In the genomic region with DNA sequence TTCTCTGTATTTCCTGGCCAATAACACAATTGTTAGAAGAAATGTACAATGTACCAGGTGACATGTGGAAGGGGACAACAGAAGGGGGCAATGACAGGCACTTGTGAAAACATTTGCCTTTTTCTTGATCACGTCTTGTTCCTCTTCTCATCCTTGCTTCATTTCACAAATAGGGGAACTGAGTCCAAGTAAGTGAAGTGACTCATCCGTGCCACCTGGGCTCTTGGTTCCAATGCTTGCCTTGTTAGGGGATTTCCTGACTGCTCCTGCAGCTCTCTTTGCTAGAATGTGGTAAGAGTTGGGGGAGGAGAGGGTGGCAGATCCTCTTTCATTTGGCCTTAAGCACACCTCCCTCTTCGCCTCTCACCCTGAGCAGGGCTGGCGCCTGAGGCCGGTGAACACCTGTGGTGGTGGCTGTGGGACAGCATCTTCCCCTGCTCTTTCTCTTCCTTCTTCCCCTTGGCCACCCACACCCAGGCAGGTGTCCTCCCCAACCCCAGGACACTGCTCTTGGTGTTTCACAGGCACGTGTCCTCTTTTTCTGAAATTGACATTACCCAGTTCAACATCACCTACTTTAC, we compare ENCODE assay signal across 8 cellular contexts. TPM values are rescaled to one million over a fixed set of nuclear protein-coding genes. Genes with fewer than 3 reads are reported as not detected.
DNase-seq lines count a peak whose midpoint lies in the region; ATAC-seq and TF ChIP-seq lines count a peak whose summit lies in the region.

No MANE protein-coding gene starts in this region.

- H3K9me3 ChIP-seq in CD8-positive, alpha-beta T cell (ENCODE audit: low read length), result no peaks in the 10 kb centered on the region

- peaks cover 3% of the 10 kb centered on the region for H3K27me3 Mint-ChIP-seq in CD8-positive, alpha-beta T cell (ENCODE audit: low read depth)
- H3K27me3 Mint-ChIP-seq in WTC11 (ENCODE audit: low read depth), result no peaks in the 10 kb centered on the region; the same call in 1 of the 2 replicates

- CTCF ChIA-PET in CD8-positive, alpha-beta T cell (lab: Charles Lee), result no interaction called here
- CTCF ChIA-PET in WTC11 (lab: Charles Lee), result no interaction called here

- no peaks in the 10 kb centered on the region for H3K36me3 ChIP-seq in CD8-positive, alpha-beta T cell (ENCODE audit: insufficient read depth, low read length)

- H3K4me1 ChIP-seq in CD8-positive, alpha-beta T cell (ENCODE audit: insufficient read depth, low read length), result no peaks in the 10 kb centered on the region

- H3K4me3 Mint-ChIP-seq in CD8-positive, alpha-beta T cell, result no peak overlapping the region
- H3K4me3 Mint-ChIP-seq in WTC11, result no peak overlapping the region

- no peak overlapping the region for H3K27ac ChIP-seq in CD8-positive, alpha-beta T cell (ENCODE audit: low read depth, low read length)

- peak in 4 of 7 experiments; percentile 5 to 30 (median 12) for DNase-seq in CD8-positive, alpha-beta T cell
- peak; percentile 26 for DNase-seq in activated CD4-positive, alpha-beta T cell treated with anti-CD3 and anti-CD28 coated beads, Interleukin-2, amount 50 U/mL, for 1 hour
- DNase-seq in left kidney (ENCODE audit: low read depth, low spot score) (peak; percentile 67), WTC11 (ENCODE audit: low spot score) (no peak), ecto neural progenitor cell (ENCODE audit: low spot score) (no peak), HCEC 1CT (no peak)

- peak; percentile 72 for ATAC-seq in CD8-positive, alpha-beta T cell
- peak; percentile 84 for ATAC-seq in GM19467 (IDR thresholded peaks at IDR 0.05; ENCODE audit: unreplicated experiment)
- ATAC-seq in HG03565 (IDR thresholded peaks at IDR 0.05; ENCODE audit: unreplicated experiment), result peak; percentile 67
- ATAC-seq in WTC11, result no peak

- POLR2A ChIA-PET in CD8-positive, alpha-beta T cell (lab: Charles Lee), result interaction anchor here (0.5 kb wide), 1 partner anchor 1830 kb away, joined by 3 read pairs; no protein-coding TSS in a partner anchor
- POLR2A ChIA-PET in WTC11 (lab: Charles Lee), result no interaction called here

- TF ChIP-seq CTCF in CD8-positive, alpha-beta T cell (IDR thresholded peaks at IDR 0.05), result no peak
- TF ChIP-seq CTCF in WTC11 (IDR thresholded peaks at IDR 0.05), result no peak

- H3K9me3 Mint-ChIP-seq in CD8-positive, alpha-beta T cell, result no peaks in the 10 kb centered on the region
- peaks cover 13% of the 10 kb centered on the region for H3K9me3 Mint-ChIP-seq in WTC11

- no peak overlapping the region for H3K4me3 ChIP-seq in CD8-positive, alpha-beta T cell (ENCODE audit: low read depth, low read length)

- intact Hi-C loops in CD8-positive, alpha-beta T cell (cut with DNase I, micrococcal nuclease), result no loop called here

- H3K4me1 Mint-ChIP-seq in CD8-positive, alpha-beta T cell (ENCODE audit: low read depth), result peaks cover 11% of the 10 kb centered on the region
- peaks cover 13% of the 10 kb centered on the region for H3K4me1 Mint-ChIP-seq in WTC11

- H3K36me3 Mint-ChIP-seq in CD8-positive, alpha-beta T cell, result no peaks in the 10 kb centered on the region
- no peaks in the 10 kb centered on the region for H3K36me3 Mint-ChIP-seq in WTC11

- no peaks in the 10 kb centered on the region for H3K27me3 ChIP-seq in CD8-positive, alpha-beta T cell (ENCODE audit: insufficient read depth, low read length)

- no peak overlapping the region for H3K27ac Mint-ChIP-seq in CD8-positive, alpha-beta T cell
- no peak overlapping the region for H3K27ac Mint-ChIP-seq in WTC11

TF ChIP-seq in WTC11, 78 proteins besides CTCF, POLR2A, EP300 and RAD21 (continues in another document):
- TF ChIP-seq ZBTB21 (CRISPR knock-in tag; IDR thresholded peaks at IDR 0.05; ENCODE audit: borderline replicate concordance), result no peak
- TF ChIP-seq, protein P1, sequence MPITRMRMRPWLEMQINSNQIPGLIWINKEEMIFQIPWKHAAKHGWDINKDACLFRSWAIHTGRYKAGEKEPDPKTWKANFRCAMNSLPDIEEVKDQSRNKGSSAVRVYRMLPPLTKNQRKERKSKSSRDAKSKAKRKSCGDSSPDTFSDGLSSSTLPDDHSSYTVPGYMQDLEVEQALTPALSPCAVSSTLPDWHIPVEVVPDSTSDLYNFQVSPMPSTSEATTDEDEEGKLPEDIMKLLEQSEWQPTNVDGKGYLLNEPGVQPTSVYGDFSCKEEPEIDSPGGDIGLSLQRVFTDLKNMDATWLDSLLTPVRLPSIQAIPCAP (CRISPR knock-in tag; IDR thresholded peaks at IDR 0.05), result no peak
- TF ChIP-seq, protein P2, sequence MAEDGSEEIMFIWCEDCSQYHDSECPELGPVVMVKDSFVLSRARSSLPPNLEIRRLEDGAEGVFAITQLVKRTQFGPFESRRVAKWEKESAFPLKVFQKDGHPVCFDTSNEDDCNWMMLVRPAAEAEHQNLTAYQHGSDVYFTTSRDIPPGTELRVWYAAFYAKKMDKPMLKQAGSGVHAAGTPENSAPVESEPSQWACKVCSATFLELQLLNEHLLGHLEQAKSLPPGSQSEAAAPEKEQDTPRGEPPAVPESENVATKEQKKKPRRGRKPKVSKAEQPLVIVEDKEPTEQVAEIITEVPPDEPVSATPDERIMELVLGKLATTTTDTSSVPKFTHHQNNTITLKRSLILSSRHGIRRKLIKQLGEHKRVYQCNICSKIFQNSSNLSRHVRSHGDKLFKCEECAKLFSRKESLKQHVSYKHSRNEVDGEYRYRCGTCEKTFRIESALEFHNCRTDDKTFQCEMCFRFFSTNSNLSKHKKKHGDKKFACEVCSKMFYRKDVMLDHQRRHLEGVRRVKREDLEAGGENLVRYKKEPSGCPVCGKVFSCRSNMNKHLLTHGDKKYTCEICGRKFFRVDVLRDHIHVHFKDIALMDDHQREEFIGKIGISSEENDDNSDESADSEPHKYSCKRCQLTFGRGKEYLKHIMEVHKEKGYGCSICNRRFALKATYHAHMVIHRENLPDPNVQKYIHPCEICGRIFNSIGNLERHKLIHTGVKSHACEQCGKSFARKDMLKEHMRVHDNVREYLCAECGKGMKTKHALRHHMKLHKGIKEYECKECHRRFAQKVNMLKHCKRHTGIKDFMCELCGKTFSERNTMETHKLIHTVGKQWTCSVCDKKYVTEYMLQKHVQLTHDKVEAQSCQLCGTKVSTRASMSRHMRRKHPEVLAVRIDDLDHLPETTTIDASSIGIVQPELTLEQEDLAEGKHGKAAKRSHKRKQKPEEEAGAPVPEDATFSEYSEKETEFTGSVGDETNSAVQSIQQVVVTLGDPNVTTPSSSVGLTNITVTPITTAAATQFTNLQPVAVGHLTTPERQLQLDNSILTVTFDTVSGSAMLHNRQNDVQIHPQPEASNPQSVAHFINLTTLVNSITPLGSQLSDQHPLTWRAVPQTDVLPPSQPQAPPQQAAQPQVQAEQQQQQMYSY (CRISPR knock-in tag; IDR thresholded peaks at IDR 0.05), result no peak
- TF ChIP-seq, protein P3, sequence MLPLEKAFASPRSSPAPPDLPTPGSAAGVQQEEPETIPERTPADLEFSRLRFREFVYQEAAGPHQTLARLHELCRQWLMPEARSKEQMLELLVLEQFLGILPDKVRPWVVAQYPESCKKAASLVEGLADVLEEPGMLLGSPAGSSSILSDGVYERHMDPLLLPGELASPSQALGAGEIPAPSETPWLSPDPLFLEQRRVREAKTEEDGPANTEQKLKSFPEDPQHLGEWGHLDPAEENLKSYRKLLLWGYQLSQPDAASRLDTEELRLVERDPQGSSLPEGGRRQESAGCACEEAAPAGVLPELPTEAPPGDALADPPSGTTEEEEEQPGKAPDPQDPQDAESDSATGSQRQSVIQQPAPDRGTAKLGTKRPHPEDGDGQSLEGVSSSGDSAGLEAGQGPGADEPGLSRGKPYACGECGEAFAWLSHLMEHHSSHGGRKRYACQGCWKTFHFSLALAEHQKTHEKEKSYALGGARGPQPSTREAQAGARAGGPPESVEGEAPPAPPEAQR (CRISPR knock-in tag; IDR thresholded peaks at IDR 0.05), result no peak
- no peak for TF ChIP-seq FOXP1 (CRISPR knock-in tag; IDR thresholded peaks at IDR 0.05; ENCODE audit: borderline replicate concordance)
- TF ChIP-seq ATF1 (CRISPR knock-in tag; IDR thresholded peaks at IDR 0.05), result no peak
- TF ChIP-seq, protein P4, sequence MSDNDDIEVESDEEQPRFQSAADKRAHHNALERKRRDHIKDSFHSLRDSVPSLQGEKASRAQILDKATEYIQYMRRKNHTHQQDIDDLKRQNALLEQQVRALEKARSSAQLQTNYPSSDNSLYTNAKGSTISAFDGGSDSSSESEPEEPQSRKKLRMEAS (CRISPR knock-in tag; IDR thresholded peaks at IDR 0.05), result no peak
- TF ChIP-seq, protein P5, sequence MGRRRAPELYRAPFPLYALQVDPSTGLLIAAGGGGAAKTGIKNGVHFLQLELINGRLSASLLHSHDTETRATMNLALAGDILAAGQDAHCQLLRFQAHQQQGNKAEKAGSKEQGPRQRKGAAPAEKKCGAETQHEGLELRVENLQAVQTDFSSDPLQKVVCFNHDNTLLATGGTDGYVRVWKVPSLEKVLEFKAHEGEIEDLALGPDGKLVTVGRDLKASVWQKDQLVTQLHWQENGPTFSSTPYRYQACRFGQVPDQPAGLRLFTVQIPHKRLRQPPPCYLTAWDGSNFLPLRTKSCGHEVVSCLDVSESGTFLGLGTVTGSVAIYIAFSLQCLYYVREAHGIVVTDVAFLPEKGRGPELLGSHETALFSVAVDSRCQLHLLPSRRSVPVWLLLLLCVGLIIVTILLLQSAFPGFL (CRISPR knock-in tag; IDR thresholded peaks at IDR 0.05; ENCODE audit: borderline replicate concordance), result no peak
- no peak for TF ChIP-seq RELA (CRISPR knock-in tag; IDR thresholded peaks at IDR 0.05; ENCODE audit: borderline replicate concordance)
- no peak for TF ChIP-seq NFYB (CRISPR knock-in tag; conservative IDR thresholded peaks at IDR 0.05; ENCODE audit: low read depth)
- TF ChIP-seq JUN (CRISPR knock-in tag; IDR thresholded peaks at IDR 0.05), result no peak
- TF ChIP-seq, protein P6, sequence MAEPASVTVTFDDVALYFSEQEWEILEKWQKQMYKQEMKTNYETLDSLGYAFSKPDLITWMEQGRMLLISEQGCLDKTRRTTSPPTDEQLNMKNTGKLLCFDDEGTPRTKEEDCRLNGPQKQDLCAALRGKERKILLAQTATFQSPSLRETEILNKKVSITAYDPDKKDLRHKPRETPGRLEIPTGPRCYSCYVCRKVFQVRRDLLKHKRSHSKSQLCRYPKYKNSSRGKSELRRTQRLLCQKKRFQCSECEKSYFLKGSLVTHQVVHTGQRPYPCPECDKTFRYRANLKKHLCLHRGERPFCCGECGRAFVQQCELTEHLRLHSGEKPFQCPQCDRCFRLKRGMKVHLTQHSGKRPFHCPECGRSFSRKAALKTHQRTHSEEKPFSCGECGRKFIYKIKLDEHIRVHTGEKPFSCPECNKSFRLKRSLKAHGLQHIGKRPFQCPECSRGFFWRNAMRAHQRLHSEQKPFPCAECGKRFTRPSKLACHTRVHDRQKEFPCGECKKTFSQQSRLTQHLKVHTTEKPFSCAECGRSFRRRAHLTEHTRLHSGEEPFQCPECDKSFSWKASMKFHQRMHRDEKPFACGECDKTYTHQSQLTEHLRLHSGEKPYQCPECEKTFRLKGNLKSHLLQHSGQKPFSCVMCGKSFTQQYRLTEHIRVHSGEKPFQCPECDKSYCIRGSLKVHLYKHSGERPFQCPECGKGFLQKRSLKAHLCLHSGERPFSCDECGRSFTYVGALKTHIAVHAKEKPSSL (CRISPR knock-in tag; conservative IDR thresholded peaks at IDR 0.05), result no peak

RNA-seq across cellular contexts. Expression of a gene that starts 2.2 kb away (rescaled TPM):
- not detected for total RNA-seq in CD8-positive, alpha-beta T cell
- total RNA-seq in WTC11 (2021), result not detected in 3 replicates

RNA-seq across cellular contexts. Expression of a gene that starts 27.1 kb away (rescaled TPM):
- total RNA-seq in CD8-positive, alpha-beta T cell, result not detected
- total RNA-seq in WTC11 (2021), result 0.09 to 0.17 TPM in 2 of 3 replicates, not detected in the other

RNA-seq across cellular contexts. Expression of a gene that starts 47.5 kb away (rescaled TPM):
- not detected for total RNA-seq in CD8-positive, alpha-beta T cell
- total RNA-seq in WTC11 (2021), result not detected in 3 replicates

Comparison
In these comparisons a context has a peak if more than half of its experiments do, and no peak if none do; other contexts are left out.
1. DNase-seq: peak in CD8-positive, alpha-beta T cell (4 of 7), activated CD4-positive, alpha-beta T cell treated with anti-CD3 and anti-CD28 coated beads, Interleukin-2, amount 50 U/mL, for 1 hour (single experiment) and left kidney (single experiment); none in WTC11 (single experiment), ecto neural progenitor cell (single experiment) and HCEC 1CT (single experiment).